Comparison of ENCODE assay signal across 9 cellular contexts in the genomic region with DNA sequence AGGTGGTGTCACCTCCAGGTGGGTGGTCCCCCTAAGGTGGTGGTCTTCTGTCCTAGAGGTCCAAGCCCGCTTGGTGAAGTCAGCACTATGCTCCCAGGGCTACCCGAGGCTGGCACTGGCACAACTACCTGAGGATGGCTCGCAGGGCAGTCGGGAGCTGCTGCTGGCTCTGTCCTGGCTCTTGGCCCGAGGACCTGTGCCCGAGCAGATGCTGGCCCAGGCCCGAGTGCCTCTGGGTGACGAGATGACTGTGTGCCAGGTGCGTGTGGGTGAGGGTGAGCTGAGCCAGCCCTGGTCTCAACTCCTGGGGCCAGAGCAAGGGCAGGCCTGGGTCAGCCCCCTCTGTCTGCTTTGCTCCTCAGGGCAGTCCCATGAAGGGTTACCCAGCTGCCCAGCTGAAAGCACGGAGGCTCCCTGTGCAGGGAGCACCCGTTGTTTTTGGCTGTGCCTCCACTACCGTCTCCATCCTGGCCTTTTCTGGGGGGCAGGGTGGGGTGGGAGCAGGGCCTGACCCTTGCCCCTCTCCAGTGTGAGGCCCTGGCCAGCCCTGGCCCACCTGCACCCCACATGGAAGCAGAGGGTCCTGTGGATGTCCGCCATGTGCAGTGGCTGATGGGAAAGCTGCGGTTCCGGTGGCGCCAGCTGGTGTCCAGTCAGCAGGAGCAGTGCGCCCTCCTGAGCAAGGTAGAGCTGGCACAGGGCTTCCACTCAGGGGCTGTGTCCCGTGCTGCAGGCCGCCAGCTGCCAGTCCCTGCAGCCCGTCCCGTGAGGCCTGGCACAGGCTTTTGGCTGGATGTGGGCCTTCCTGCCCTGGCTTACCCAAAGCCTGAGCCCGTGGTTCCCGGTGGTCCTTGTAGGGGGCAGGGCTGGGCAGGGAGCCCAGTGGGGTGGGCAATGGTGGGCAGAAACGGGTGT. TPM values are rescaled to one million over a fixed set of nuclear protein-coding genes. Genes with fewer than 3 reads are reported as not detected.
A peak's percentile ranks its signal among the peaks of the same experiment; 100 is the strongest.
DNase-seq lines count a peak whose midpoint lies in the region; TF ChIP-seq lines count a peak whose summit lies in the region.
"Had no signal": no experiment of that assay in that cellular context is flagged by ENCODE, and none has a peak within 500 bp of the region (broad histone marks: within the 10 kb centered on the region; RNA-seq: fewer than 3 reads in every experiment).

No MANE protein-coding gene starts in this region.

- in situ Hi-C loops in G401 (cut with HindIII; ENCODE audit: low sequenced_read_pairs): no loop called here

- H3K9me3 Mint-ChIP-seq in CD4-positive, alpha-beta memory T cell: peaks cover 0 to 2% (median 0%) of the 10 kb centered on the region in 8 donors
- no peaks in the 10 kb centered on the region for H3K9me3 Mint-ChIP-seq in dendritic cell treated with granulocyte-macrophage colony-stimulating factor and Interleukin-4, amounts not matched to agents 40 ng/mL and 50 ng/mL, for 4 days
- no peaks in the 10 kb centered on the region for H3K9me3 Mint-ChIP-seq in neural crest cell

- H3K9me2 ChIP-seq in MM.1S (replicated peaks; ENCODE audit: insufficient read depth, low read length): no peaks in the 10 kb centered on the region

- no peaks in the 10 kb centered on the region for H3K27me3 Mint-ChIP-seq in CD4-positive, alpha-beta memory T cell
- H3K27me3 Mint-ChIP-seq in dendritic cell treated with granulocyte-macrophage colony-stimulating factor and Interleukin-4, amounts not matched to agents 40 ng/mL and 50 ng/mL, for 4 days: no peaks in the 10 kb centered on the region
- peaks cover 21% of the 10 kb centered on the region for H3K27me3 Mint-ChIP-seq in neural crest cell (ENCODE audit: low read depth)

- POLR2A ChIA-PET in CD4-positive, alpha-beta memory T cell (lab: Charles Lee; ENCODE audit: partially characterized antibody): interaction anchor here (0.7 to 5.9 kb wide), 10 partner anchors 8 to 691 kb away, joined by 3 to 346 read pairs (median 4); a partner anchor contains a TSS

- H3K27ac Mint-ChIP-seq in CD4-positive, alpha-beta memory T cell: peak overlapping the region; percentile 90 to 96 (median 94)
- H3K27ac Mint-ChIP-seq in dendritic cell treated with granulocyte-macrophage colony-stimulating factor and Interleukin-4, amounts not matched to agents 40 ng/mL and 50 ng/mL, for 4 days: peak overlapping the region; percentile 100
- no peak overlapping the region for H3K27ac Mint-ChIP-seq in neural crest cell (ENCODE audit: unreplicated experiment)

- peaks cover 29% of the 10 kb centered on the region for H3K79me2 ChIP-seq in MM.1S (ENCODE audit: low read length)

- peaks cover 4 to 16% of the 10 kb centered on the region in 2 donors for H3K36me3 Mint-ChIP-seq in CD4-positive, alpha-beta memory T cell
- peaks cover 62% of the 10 kb centered on the region for H3K36me3 Mint-ChIP-seq in dendritic cell treated with granulocyte-macrophage colony-stimulating factor and Interleukin-4, amounts not matched to agents 40 ng/mL and 50 ng/mL, for 4 days (ENCODE audit: low read depth)
- H3K36me3 Mint-ChIP-seq in neural crest cell (ENCODE audit: low read depth): no peaks in the 10 kb centered on the region

- peaks cover 4 to 40% (median 16%) of the 10 kb centered on the region in 4 donors for H3K4me1 Mint-ChIP-seq in CD4-positive, alpha-beta memory T cell
- H3K4me1 Mint-ChIP-seq in dendritic cell treated with granulocyte-macrophage colony-stimulating factor and Interleukin-4, amounts not matched to agents 40 ng/mL and 50 ng/mL, for 4 days (ENCODE audit: low read depth): peaks cover 33% of the 10 kb centered on the region
- peaks cover 10% of the 10 kb centered on the region for H3K4me1 Mint-ChIP-seq in neural crest cell

- H3F3A ChIP-seq in MM.1S (ENCODE audit: insufficient read depth, low read length): peaks cover 8% of the 10 kb centered on the region; the same call in 1 of the 2 replicates

- peak overlapping the region; percentile 70; the same call in 1 of the 2 replicates for H3K4me2 ChIP-seq in MM.1S (ENCODE audit: low read depth, low read length)

- H3K27ac ChIP-seq in CD4-positive, alpha-beta memory T cell (ENCODE audit: low read depth, low read length): peak overlapping the region; percentile 94
- H3K27ac ChIP-seq in MM.1S (ENCODE audit: low read length): no peak overlapping the region

- no peaks in the 10 kb centered on the region for H3K9me3 ChIP-seq in CD4-positive, alpha-beta memory T cell (ENCODE audit: control insufficient read depth in 1 of 2, low read length in 2 of 2)
- H3K9me3 ChIP-seq in MM.1S (replicated peaks; ENCODE audit: insufficient read depth, low read length): no peaks in the 10 kb centered on the region

- H3K4me1 ChIP-seq in CD4-positive, alpha-beta memory T cell (ENCODE audit: insufficient read depth, low read length): peaks cover 22% of the 10 kb centered on the region
- H3K4me1 ChIP-seq in MM.1S (ENCODE audit: low read length): peaks cover 17% of the 10 kb centered on the region

- DNase-seq in CD4-positive, alpha-beta memory T cell: peak in 1 of 5 donors; percentile 42
- DNase-seq in MM.1S: no peak
- no peak for DNase-seq in neural crest cell (ENCODE audit: low read depth, low spot score)
- DNase-seq in midbrain (lab: John Stamatoyannopoulos, UW): no peak
- no peak for DNase-seq in EL
- DNase-seq in stimulated activated CD4-positive, alpha-beta T cell treated with anti-CD3 and anti-CD28 coated beads, Interleukin-4, amount 100 ng/mL, for 1 hour: no peak
- DNase-seq in G401 (ENCODE audit: low spot score): no peak
- DNase-seq: SIG-M5 had no signal

- peak overlapping the region; percentile 81 to 89 (median 84) for H3K4me3 Mint-ChIP-seq in CD4-positive, alpha-beta memory T cell
- peak overlapping the region; percentile 72 for H3K4me3 Mint-ChIP-seq in dendritic cell treated with granulocyte-macrophage colony-stimulating factor and Interleukin-4, amounts not matched to agents 40 ng/mL and 50 ng/mL, for 4 days
- peak overlapping the region; percentile 91 for H3K4me3 Mint-ChIP-seq in neural crest cell

- H3K36me3 ChIP-seq in CD4-positive, alpha-beta memory T cell (ENCODE audit: insufficient read depth, low read length): no peaks in the 10 kb centered on the region
- H3K36me3 ChIP-seq in MM.1S (replicated peaks; ENCODE audit: insufficient read depth, low read length): no peaks in the 10 kb centered on the region

- intact Hi-C loops in CD4-positive, alpha-beta memory T cell (cut with micrococcal nuclease): no loop called here
- intact Hi-C loops in dendritic cell treated with granulocyte-macrophage colony-stimulating factor and Interleukin-4, amounts not matched to agents 40 ng/mL and 50 ng/mL, for 4 days (cut with micrococcal nuclease): loop anchor here (5.0 kb wide), 2 partner anchors 35 to 100 kb away; a partner anchor contains a TSS

- TF ChIP-seq CTCF in MM.1S (IDR thresholded peaks at IDR 0.05; ENCODE audit: low read length) (no peak), neural crest cell (conservative IDR thresholded peaks at IDR 0.05) (no peak)

- H3K27me3 ChIP-seq in CD4-positive, alpha-beta memory T cell (ENCODE audit: insufficient read depth, low read length): no peaks in the 10 kb centered on the region
- no peaks in the 10 kb centered on the region for H3K27me3 ChIP-seq in MM.1S (replicated peaks; ENCODE audit: insufficient read depth, low read length)

- H3K4me3 ChIP-seq in CD4-positive, alpha-beta memory T cell (ENCODE audit: low read length in 2 of 2): no peak overlapping the region
- peak overlapping the region; percentile 90; the same call in 1 of the 2 replicates for H3K4me3 ChIP-seq in MM.1S (ENCODE audit: low read length)

- H2AFZ ChIP-seq in MM.1S (ENCODE audit: low read length): no peak overlapping the region

- no peak overlapping the region for H3K9ac ChIP-seq in MM.1S (ENCODE audit: low read length)

- CTCF ChIA-PET in CD4-positive, alpha-beta memory T cell (lab: Charles Lee; ENCODE audit: partially characterized antibody): interaction anchor here (1.2 to 4.5 kb wide), 2 partner anchors 11 to 120 kb away, joined by 6 to 94 read pairs; no protein-coding TSS in a partner anchor

- H4K20me1 ChIP-seq in MM.1S (ENCODE audit: insufficient read depth, low read length): 0 out of 2 replicates have a peak, but pooled peaks cover 4% of the 10 kb centered on the region

RNA-seq across cellular contexts. Expression of a gene that starts 1.3 kb away (rescaled TPM):
- total RNA-seq in CD4-positive, alpha-beta memory T cell: 10 to 100 TPM; 25.4 to 30.2 TPM
- 10 to 100 TPM; 10.2 to 10.4 TPM for polyA plus RNA-seq in CD4-positive, alpha-beta memory T cell
- 39.6 and 44.9 TPM in 2 replicates for total RNA-seq in neural crest cell
- total RNA-seq in G401 (2014; rRNA removed; shearing (Covaris generic)): 67.1 and 89.1 TPM in 2 replicates

RNA-seq across cellular contexts. Expression of a gene that starts 5.6 kb away (rescaled TPM):
- 100 to 1,000 TPM; 276 to 290 TPM for total RNA-seq in CD4-positive, alpha-beta memory T cell
- 1,000 to 10,000 TPM; 1,440 to 2,028 TPM for polyA plus RNA-seq in CD4-positive, alpha-beta memory T cell
- total RNA-seq in neural crest cell: 3.2 and 4.8 TPM in 2 replicates
- 8.6 TPM in 1 of 2 replicates, not detected in the other for total RNA-seq in G401 (2014; rRNA removed; shearing (Covaris generic))

RNA-seq across cellular contexts. Expression of a gene that starts 17.7 kb away (rescaled TPM):
- total RNA-seq in CD4-positive, alpha-beta memory T cell: 10 to 100 TPM; 12.1 to 13.0 TPM
- 100 to 1,000 TPM in 1 of 2 donors, 10 to 100 TPM in 1; 84.5 to 256 TPM for polyA plus RNA-seq in CD4-positive, alpha-beta memory T cell
- 38.3 and 39.3 TPM in 2 replicates for total RNA-seq in neural crest cell
- total RNA-seq in G401 (2014; rRNA removed; shearing (Covaris generic)): 184 and 209 TPM in 2 replicates

RNA-seq across cellular contexts. Expression of a gene that starts 34.1 kb away (rescaled TPM):
- 1 to 10 TPM; 5.4 to 6.3 TPM for total RNA-seq in CD4-positive, alpha-beta memory T cell
- polyA plus RNA-seq in CD4-positive, alpha-beta memory T cell: 1 to 10 TPM; 6.6 to 9.5 TPM
- 12.3 and 13.9 TPM in 2 replicates for total RNA-seq in neural crest cell
- total RNA-seq in G401 (2014; rRNA removed; shearing (Covaris generic)): 23.8 and 39.1 TPM in 2 replicates

Comparison
In these comparisons a context has a peak if more than half of its experiments do, and no peak if none do; other contexts are left out.
1. RNA of a gene that starts 5.6 kb away (total RNA-seq): 276 to 290 TPM in CD4-positive, alpha-beta memory T cell; 3.2 to 4.8 TPM in neural crest cell and 8.6 TPM in G401; every median in the first group is over 10 times any median in the second.
2. Peak in every context shown above with its lines, with median percentiles within 50 percentile points of each other: H3K4me3 Mint-ChIP-seq.